ENCODE assay signal across 13 cellular contexts in genomic region chr7:15801565-15801964, GRCh38.
DNase-seq lines count a peak whose midpoint lies in the region; ATAC-seq and TF ChIP-seq lines count a peak whose summit lies in the region.
"Had no signal": no experiment of that assay in that cellular context is flagged by ENCODE, and none has a peak within 500 bp of the region (broad histone marks: within the 10 kb centered on the region; RNA-seq: fewer than 3 reads in every experiment).

No MANE protein-coding gene starts in this region.

- no peaks in the 10 kb centered on the region for H3K27me3 Mint-ChIP-seq in nephron (ENCODE audit: low read depth)

- no peaks in the 10 kb centered on the region for H3K36me3 Mint-ChIP-seq in nephron (ENCODE audit: low read depth)
- H3K36me3 Mint-ChIP-seq: CD14-positive monocyte had no signal

- H3K27me3 ChIP-seq in AG04450 (ENCODE audit: control insufficient read depth, insufficient read depth, low read length), result no peaks in the 10 kb centered on the region

- TF ChIP-seq CTCF in AG04450 (IDR thresholded peaks at IDR 0.05; ENCODE audit: low read depth, low read length), result no peak
- TF ChIP-seq CTCF in nephron (IDR thresholded peaks at IDR 0.05; ENCODE audit: unreplicated experiment in 3 of 3), result no peak

- DNase-seq in AG04450 (ENCODE audit: low read depth, low spot score), result peak; percentile 10
- peak; percentile 57 for DNase-seq in NCI-H128 (lab: John Stamatoyannopoulos, UW; ENCODE audit: unreplicated experiment)
- DNase-seq in fibroblast of gingiva (ENCODE audit: low read depth), result peak; percentile 76
- DNase-seq in activated CD8-positive, alpha-beta memory T cell treated with anti-CD3 and anti-CD28 coated beads, Interleukin-2, amount 50 U/mL, for 4 hours, result no peak
- DNase-seq in AML-193 (lab: John Stamatoyannopoulos, UW), result no peak
- no peak for DNase-seq in SHP77 treated with DMSO at 0.1 percent for 48 hours (lab: John Stamatoyannopoulos, UW)
- DNase-seq: NCI-H1694 treated with DMSO at 0.1 percent for 48 hours, nucleus accumbens, WERI-Rb-1 had no signal

- H3K27ac Mint-ChIP-seq in nephron, result peak overlapping the region; percentile 22 to 90 (median 67)
- H3K27ac Mint-ChIP-seq: CD14-positive monocyte had no signal

- CTCF ChIA-PET in AG04450 (lab: Charles Lee), result no interaction called here

- POLR2A ChIA-PET in AG04450 (lab: Yijun Ruan, JAX), result no interaction called here

- H3K4me3 ChIP-seq in AG04450 (ENCODE audit: low read depth, low read length), result no peak overlapping the region
- H3K4me3 ChIP-seq: thoracic aorta had no signal

- H3K9me3 Mint-ChIP-seq in nephron, result no peaks in the 10 kb centered on the region

- H3K27ac ChIP-seq in AG04450 (ENCODE audit: low read depth, low read length), result no peak overlapping the region
- H3K27ac ChIP-seq: WERI-Rb-1 had no signal

- ATAC-seq in GM21529 (IDR thresholded peaks at IDR 0.05; ENCODE audit: unreplicated experiment), result no peak

- no peaks in the 10 kb centered on the region for H3K9me3 ChIP-seq in AG04450 (ENCODE audit: control insufficient read depth, insufficient read depth, low read length)
- H3K9me3 ChIP-seq: thoracic aorta had no signal

- H3K4me1 Mint-ChIP-seq in nephron, result peaks cover 24% of the 10 kb centered on the region
- H3K4me1 Mint-ChIP-seq: CD14-positive monocyte had no signal

- peak overlapping the region in 1 of 3 experiments; percentile 2 for H3K4me3 Mint-ChIP-seq in nephron
- H3K4me3 Mint-ChIP-seq: CD14-positive monocyte had no signal

Comparison
In these comparisons a context has a peak if more than half of its experiments do, and no peak if none do; other contexts are left out.
1. DNase-seq: peak in AG04450 (single experiment), NCI-H128 (single experiment) and fibroblast of gingiva (single experiment); none in activated CD8-positive, alpha-beta memory T cell treated with anti-CD3 and anti-CD28 coated beads, Interleukin-2, amount 50 U/mL, for 4 hours (single experiment), AML-193 (0 of 2) and SHP77 treated with DMSO at 0.1 percent for 48 hours (single experiment).